ENCODE assay signal across 7 cellular contexts in the genomic region with DNA sequence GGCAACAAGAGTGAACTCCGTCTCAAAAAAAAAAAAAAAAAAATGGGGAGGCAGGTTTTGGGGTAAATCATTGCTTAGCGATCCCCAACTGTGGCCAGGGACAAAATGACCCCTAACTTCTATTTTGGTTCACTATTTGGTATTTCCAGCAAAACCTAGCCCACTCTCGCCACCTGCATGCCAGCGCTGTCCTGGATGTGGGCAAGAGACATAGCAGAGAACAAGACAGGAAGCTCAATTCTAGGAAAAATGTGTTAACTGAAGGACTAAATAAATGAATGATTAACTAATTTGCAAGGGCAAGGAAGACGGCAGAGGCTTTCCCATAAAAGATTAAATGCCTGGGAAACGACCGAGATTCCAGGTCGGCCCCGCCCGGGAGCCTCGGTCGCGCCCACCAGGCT. TPM values are rescaled to one million over a fixed set of nuclear protein-coding genes. Genes with fewer than 3 reads are reported as not detected.
DNase-seq lines count a peak whose midpoint lies in the region; ATAC-seq and TF ChIP-seq lines count a peak whose summit lies in the region.

No MANE protein-coding gene starts in this region.

- ATAC-seq in GM19438 (IDR thresholded peaks at IDR 0.05; ENCODE audit: low read depth, unreplicated experiment) = peak; percentile 17
- ATAC-seq in PC-3 = peak; percentile 3; the same call in 1 of the 2 replicates
- no peak for ATAC-seq in HG03139 (IDR thresholded peaks at IDR 0.05; ENCODE audit: unreplicated experiment)
- no peak for ATAC-seq in HG03196 (IDR thresholded peaks at IDR 0.05; ENCODE audit: unreplicated experiment)

- H2BK5ac ChIP-seq in neuronal stem cell (ENCODE audit: low read length) = no peak overlapping the region

- H2AFZ ChIP-seq in PC-3 (ENCODE audit: low read length) (peak overlapping the region; percentile 98), neuronal stem cell (ENCODE audit: low read length) (peak overlapping the region; percentile 99)

- H3K4me3 ChIP-seq in PC-3 (ENCODE audit: low read length) (peak overlapping the region; percentile 72), epithelial cell of proximal tubule (ENCODE audit: low read depth, low read length) (peak overlapping the region; percentile 61), neuronal stem cell (ENCODE audit: low read length in 2 of 2) (peak overlapping the region; percentile 87 to 99)

- no peak overlapping the region for H4K91ac ChIP-seq in neuronal stem cell (ENCODE audit: low read depth, low read length, poor library complexity)

- CTCF ChIA-PET in PC-3 (lab: Charles Lee) = interaction anchor here (1.0 to 1.4 kb wide), 2 partner anchors 20 to 104 kb away, joined by 5 read pairs; no protein-coding TSS in a partner anchor

- H3K9me3 ChIP-seq in PC-3 (ENCODE audit: low read length) (no peaks in the 10 kb centered on the region), neuronal stem cell (replicated peaks in 1 of 2; ENCODE audit: control insufficient read depth in 2 of 2, insufficient read depth in 1 of 2, low read depth in 1 of 2, low read length in 2 of 2) (no peaks in the 10 kb centered on the region)

- TSS peak; percentile 84 for BruUV-seq in PC-3 (replicated peaks; lab: Mats Ljungman, UMichigan)

- no peak overlapping the region for H3K27ac ChIP-seq in PC-3 (ENCODE audit: low read length)
- H3K27ac ChIP-seq in neuronal stem cell (replicated peaks; ENCODE audit: low read length) = no peak overlapping the region

- no CpG with 5 or more reads among the region's 13 CpGs for WGBS in neuronal stem cell (ENCODE audit: extremely low coverage in 2 of 2, insufficient read length in 2 of 2, insufficient replicate concordance in 1 of 2), 2 donors

- H3K4me1 ChIP-seq in PC-3 (ENCODE audit: insufficient read depth, low read length) (peaks cover 5% of the 10 kb centered on the region; the same call in 1 of the 2 replicates), neuronal stem cell (ENCODE audit: control insufficient read depth in 2 of 2, insufficient read depth in 1 of 2, low read depth in 1 of 2, low read length in 2 of 2) (peaks cover 2 to 4% of the 10 kb centered on the region in 2 donors)

- H2BK120ac ChIP-seq in neuronal stem cell (ENCODE audit: low read depth, low read length) = no peak overlapping the region

- H2BK15ac ChIP-seq in neuronal stem cell (ENCODE audit: low read length) = no peak overlapping the region

- H3K36me3 ChIP-seq in PC-3 (ENCODE audit: low read depth, low read length) (no peaks in the 10 kb centered on the region), neuronal stem cell (replicated peaks in 1 of 2; ENCODE audit: control insufficient read depth in 2 of 2, insufficient read depth in 2 of 2, low read length in 2 of 2) (peaks cover 5 to 21% of the 10 kb centered on the region in 2 donors)

- no peak overlapping the region for H2AK5ac ChIP-seq in neuronal stem cell (ENCODE audit: low read depth, low read length)

- H2BK12ac ChIP-seq in neuronal stem cell (ENCODE audit: low read length) = no peak overlapping the region

- intact Hi-C loops in PC-3 (cut with micrococcal nuclease) = loop anchor here (1.0 kb wide), 1 partner anchor 41 kb away; no protein-coding TSS in a partner anchor

- H3K4ac ChIP-seq in neuronal stem cell (ENCODE audit: low read length) = no peak overlapping the region

- POLR2A ChIA-PET in PC-3 (lab: Charles Lee; ENCODE audit: unreplicated experiment) = interaction anchor here (0.6 to 1.0 kb wide), 3 partner anchors 17 to 496 kb away, joined by 3 to 7 read pairs (median 4); a partner anchor contains a TSS

- H3K14ac ChIP-seq in neuronal stem cell (ENCODE audit: low read length) = peak overlapping the region; percentile 89

- no peak overlapping the region for H4K8ac ChIP-seq in neuronal stem cell (ENCODE audit: low read depth, low read length)

- no peaks in the 10 kb centered on the region for H3K9me2 ChIP-seq in PC-3 (replicated peaks; ENCODE audit: low read length)

- no peaks in the 10 kb centered on the region for H3K79me2 ChIP-seq in PC-3 (ENCODE audit: low read length)

- peak overlapping the region; percentile 97 for H3K18ac ChIP-seq in neuronal stem cell (ENCODE audit: low read length)

- DNase-seq in PC-3 (no peak), epithelial cell of proximal tubule (ENCODE audit: low read depth) (peak; percentile 63), neuronal stem cell (ENCODE audit: low spot score) (no peak)
- no peak for DNase-seq in activated CD4-positive, alpha-beta T cell treated with anti-CD3 and anti-CD28 coated beads for 4 hours

- peak overlapping the region; percentile 85 for H3K9ac ChIP-seq in PC-3 (ENCODE audit: low read length)
- H3K9ac ChIP-seq in neuronal stem cell (ENCODE audit: low read depth, low read length, poor library complexity) = peak overlapping the region; percentile 98

- no peak for TF ChIP-seq CTCF in PC-3 (conservative IDR thresholded peaks at IDR 0.05; ENCODE audit: low read depth, low read length)
- peak; percentile 32 for TF ChIP-seq CTCF in epithelial cell of proximal tubule (conservative IDR thresholded peaks at IDR 0.05; ENCODE audit: low read depth, low read length)

- H3K27me3 ChIP-seq in PC-3 (ENCODE audit: low read length) (no peaks in the 10 kb centered on the region), neuronal stem cell (ENCODE audit: control insufficient read depth in 3 of 3, insufficient read depth in 3 of 3, low read depth in 1 of 3, low read length in 3 of 3) (no peaks in the 10 kb centered on the region)

- H4K20me1 ChIP-seq in PC-3 (ENCODE audit: low read length) = no peaks in the 10 kb centered on the region

- H3K23ac ChIP-seq in neuronal stem cell (ENCODE audit: low read depth, low read length, poor library complexity) = peak overlapping the region; percentile 89

- peaks cover 2% of the 10 kb centered on the region for H3K79me1 ChIP-seq in neuronal stem cell (ENCODE audit: low read depth, low read length)

- H3K4me2 ChIP-seq in PC-3 (ENCODE audit: low read length) (peak overlapping the region; percentile 80), neuronal stem cell (ENCODE audit: insufficient read depth, low read length, poor library complexity, severe bottlenecking) (peak overlapping the region; percentile 80)

- H3F3A ChIP-seq in PC-3 (ENCODE audit: low read length, unreplicated experiment) = no peaks in the 10 kb centered on the region

RNA-seq across cellular contexts. Expression of a gene that starts 0.4 kb away (rescaled TPM):
- total RNA-seq in PC-3 (2014; rRNA removed) (1.8 and 5.3 TPM in 2 replicates), epithelial cell of proximal tubule (0.22 and 1.2 TPM in 2 replicates)
- 14.9 TPM for polyA plus RNA-seq in neuronal stem cell (2013, experiment 1 of 2)
- 12.4 TPM for polyA plus RNA-seq in neuronal stem cell (2013, experiment 2 of 2)

RNA-seq across cellular contexts. Expression of a gene that starts 6.4 kb away (rescaled TPM):
- 1.6 and 1.8 TPM in 2 replicates for total RNA-seq in PC-3 (2014; rRNA removed)
- total RNA-seq in epithelial cell of proximal tubule = 2.3 and 2.5 TPM in 2 replicates
- 21.6 TPM for polyA plus RNA-seq in neuronal stem cell (2013, experiment 1 of 2)
- 22.1 TPM for polyA plus RNA-seq in neuronal stem cell (2013, experiment 2 of 2)

RNA-seq across cellular contexts. Expression of a gene that starts 16.5 kb away (rescaled TPM):
- total RNA-seq in PC-3 (2014; rRNA removed) (23.7 and 25.4 TPM in 2 replicates), epithelial cell of proximal tubule (16.9 and 21.7 TPM in 2 replicates)
- polyA plus RNA-seq in neuronal stem cell (2013, experiment 1 of 2) = 2.6 TPM
- polyA plus RNA-seq in neuronal stem cell (2013, experiment 2 of 2) = 2.8 TPM

RNA-seq across cellular contexts. Expression of a gene that starts 16.9 kb away (rescaled TPM):
- total RNA-seq in PC-3 (2014; rRNA removed) (278 and 292 TPM in 2 replicates), epithelial cell of proximal tubule (355 and 504 TPM in 2 replicates)
- polyA plus RNA-seq in neuronal stem cell (2013, experiment 1 of 2) = 432 TPM
- 436 TPM for polyA plus RNA-seq in neuronal stem cell (2013, experiment 2 of 2)

RNA-seq across cellular contexts. Expression of a gene that starts 41.4 kb away (rescaled TPM):
- 111 and 114 TPM in 2 replicates for total RNA-seq in PC-3 (2014; rRNA removed)
- 43.6 and 77.2 TPM in 2 replicates for total RNA-seq in epithelial cell of proximal tubule
- polyA plus RNA-seq in neuronal stem cell (2013, experiment 1 of 2) = 70.2 TPM
- 71.5 TPM for polyA plus RNA-seq in neuronal stem cell (2013, experiment 2 of 2)

Comparison
In these comparisons a context has a peak if more than half of its experiments do, and no peak if none do; other contexts are left out.
1. ATAC-seq: peak in GM19438 (single experiment) and PC-3 (single experiment); none in HG03139 (single experiment) and HG03196 (single experiment).
2. Peak in every context shown above with its lines, with median percentiles within 50 percentile points of each other: H3K4me3 ChIP-seq.